Comparison of ENCODE assay signal across 8 cellular contexts in the genomic region with DNA sequence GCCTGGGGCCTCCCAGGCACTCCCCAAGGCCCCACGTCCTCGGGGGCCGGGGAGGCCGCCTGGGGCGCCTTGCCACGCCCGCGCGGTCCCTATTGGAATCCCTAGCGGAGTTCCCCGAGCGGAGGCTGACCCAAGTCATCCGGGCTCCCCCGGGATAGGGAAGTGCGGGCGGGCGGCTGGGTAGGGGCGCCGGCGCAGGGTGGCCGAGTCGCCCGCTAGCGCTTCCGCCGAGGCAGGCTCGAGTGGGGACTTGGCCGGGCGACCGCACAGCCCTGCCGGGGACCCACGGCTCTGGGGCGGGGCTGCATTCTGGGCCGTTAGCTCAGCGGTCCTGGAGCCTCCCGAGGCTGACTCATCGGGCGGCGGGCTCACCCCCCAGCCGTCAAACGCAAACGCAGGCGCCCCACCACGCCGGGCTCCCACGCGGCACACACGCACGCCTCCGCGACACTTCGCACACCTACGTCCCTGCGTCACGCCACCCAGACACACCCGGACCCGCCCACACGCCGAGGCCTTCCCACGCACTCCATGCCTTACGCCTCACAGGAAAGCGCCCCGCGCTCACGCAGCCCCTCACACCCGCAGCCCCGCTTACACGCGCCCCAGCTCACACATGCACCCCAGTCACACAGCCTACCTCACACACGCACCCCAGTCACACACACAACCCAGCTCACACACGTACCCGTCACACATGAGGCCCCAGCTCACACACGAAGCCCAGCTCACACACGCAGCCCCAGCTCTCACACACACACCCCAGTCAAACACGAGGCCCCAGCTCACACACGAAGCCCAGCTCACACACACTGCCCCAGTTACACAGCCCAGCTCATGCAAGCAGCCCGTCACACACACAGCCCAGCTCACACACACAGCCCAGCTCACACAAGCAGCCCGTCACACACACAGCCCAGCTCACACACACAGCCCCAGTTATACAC. TPM values are rescaled to one million over a fixed set of nuclear protein-coding genes. Genes with fewer than 3 reads are reported as not detected.
DNase-seq lines count a peak whose midpoint lies in the region; ATAC-seq, FAIRE-seq and TF ChIP-seq lines count a peak whose summit lies in the region.

No MANE protein-coding gene starts in this region.

- ATAC-seq in omental fat pad (ENCODE audit: low FRiP score) (peak; percentile 73), HG02970 (IDR thresholded peaks at IDR 0.05; ENCODE audit: low FRiP score, unreplicated experiment) (no peak), HG02973 (IDR thresholded peaks at IDR 0.05; ENCODE audit: unreplicated experiment) (no peak)

- no peak for TF ChIP-seq CTCF in omental fat pad (IDR thresholded peaks at IDR 0.05)

- TF ChIP-seq POLR2A in GM12892 (IDR thresholded peaks at IDR 0.05; ENCODE audit: low read depth, low read length) = no peak

- no peaks in the 10 kb centered on the region for H3K36me3 ChIP-seq in SJCRH30

- H3K9me3 Mint-ChIP-seq in activated naive CD4-positive, alpha-beta T cell treated with anti-CD3 and anti-CD28 coated beads for 36 hours = no peaks in the 10 kb centered on the region

- H3K27me3 ChIP-seq in SJCRH30 = no peaks in the 10 kb centered on the region

- H3K4me1 Mint-ChIP-seq in activated naive CD4-positive, alpha-beta T cell treated with anti-CD3 and anti-CD28 coated beads for 36 hours (ENCODE audit: low read depth) = peaks cover 20% of the 10 kb centered on the region

- H3K27ac Mint-ChIP-seq in activated naive CD4-positive, alpha-beta T cell treated with anti-CD3 and anti-CD28 coated beads for 36 hours = no peak overlapping the region

- no peaks in the 10 kb centered on the region for H3K4me1 ChIP-seq in SJCRH30

- no peak for DNase-seq in GM12892 (ENCODE audit: insufficient read length)
- DNase-seq in SJCRH30 = peak; percentile 57 to 58
- DNase-seq in activated naive CD4-positive, alpha-beta T cell treated with anti-CD3 and anti-CD28 coated beads for 36 hours = peak; percentile 71
- DNase-seq in glomerular visceral epithelial cell (ENCODE audit: extremely low spot score) = peak; percentile 75
- DNase-seq in omental fat pad (ENCODE audit: low spot score) = no peak

- CTCF ChIA-PET in activated naive CD4-positive, alpha-beta T cell treated with anti-CD3 and anti-CD28 coated beads for 36 hours (lab: Charles Lee) = interaction anchor here (0.6 to 7.3 kb wide), 13 partner anchors 9 to 718 kb away, joined by 3 to 106 read pairs (median 3); no protein-coding TSS in a partner anchor

- H3K27ac ChIP-seq in SJCRH30 (peak overlapping the region; percentile 56), temporal lobe (ENCODE audit: low read depth, low read length) (peak overlapping the region; percentile 97)

- peak overlapping the region; percentile 81 for H3K4me3 Mint-ChIP-seq in activated naive CD4-positive, alpha-beta T cell treated with anti-CD3 and anti-CD28 coated beads for 36 hours

- intact Hi-C loops in activated naive CD4-positive, alpha-beta T cell treated with anti-CD3 and anti-CD28 coated beads for 36 hours (cut with micrococcal nuclease) = loop anchor here (1.0 to 5.0 kb wide), 2 partner anchors 35 to 461 kb away; no protein-coding TSS in a partner anchor

- peak; percentile 87 for FAIRE-seq in GM12892 (lab: Jason Lieb, UNC)

- no peaks in the 10 kb centered on the region for H3K9me3 ChIP-seq in SJCRH30 (replicated peaks)

- H3K27me3 Mint-ChIP-seq in activated naive CD4-positive, alpha-beta T cell treated with anti-CD3 and anti-CD28 coated beads for 36 hours (ENCODE audit: low read depth) = peaks cover 17% of the 10 kb centered on the region

- no peaks in the 10 kb centered on the region for H3K36me3 Mint-ChIP-seq in activated naive CD4-positive, alpha-beta T cell treated with anti-CD3 and anti-CD28 coated beads for 36 hours (ENCODE audit: low read depth)

- H3K4me3 ChIP-seq in SJCRH30 = peak overlapping the region; percentile 67

RNA-seq across cellular contexts. Expression of a gene that starts 1.1 kb away (rescaled TPM):
- polyA plus RNA-seq in GM12892 (2012; ENCODE audit: missing spikeins) = not detected
- total RNA-seq in SJCRH30 (2014; rRNA removed; shearing (Covaris generic)) = 19.1 and 21.6 TPM in 2 replicates
- 1 to 10 TPM; 2.0 TPM for total RNA-seq in activated naive CD4-positive, alpha-beta T cell treated with anti-CD3 and anti-CD28 coated beads for 36 hours
- 100 to 1,000 TPM; 163 to 363 (median 245) TPM for total RNA-seq in omental fat pad
- 57.0 TPM for total RNA-seq in temporal lobe

RNA-seq across cellular contexts. Expression of a gene that starts 36.3 kb away (rescaled TPM):
- polyA plus RNA-seq in GM12892 (2012; ENCODE audit: missing spikeins) = 74.9 TPM
- total RNA-seq in SJCRH30 (2014; rRNA removed; shearing (Covaris generic)) = 135 and 143 TPM in 2 replicates
- total RNA-seq in activated naive CD4-positive, alpha-beta T cell treated with anti-CD3 and anti-CD28 coated beads for 36 hours = 100 to 1,000 TPM; 159 to 174 TPM
- total RNA-seq in omental fat pad = 100 to 1,000 TPM in 3 of 4 donors, 10 to 100 TPM in 1; 89.7 to 135 (median 117) TPM
- 67.9 TPM for total RNA-seq in temporal lobe

RNA-seq across cellular contexts. Expression of a gene that starts 42.8 kb away (rescaled TPM):
- 17.1 TPM for polyA plus RNA-seq in GM12892 (2012; ENCODE audit: missing spikeins)
- total RNA-seq in SJCRH30 (2014; rRNA removed; shearing (Covaris generic)) = 16.0 and 17.2 TPM in 2 replicates
- total RNA-seq in activated naive CD4-positive, alpha-beta T cell treated with anti-CD3 and anti-CD28 coated beads for 36 hours = 10 to 100 TPM; 18.1 to 20.0 TPM
- 10 to 100 TPM; 18.1 to 31.4 (median 21.7) TPM for total RNA-seq in omental fat pad
- 31.7 TPM for total RNA-seq in temporal lobe

Comparison
In these comparisons a context has a peak if more than half of its experiments do, and no peak if none do; other contexts are left out.
1. DNase-seq: peak in SJCRH30 (2 of 2), activated naive CD4-positive, alpha-beta T cell treated with anti-CD3 and anti-CD28 coated beads for 36 hours (single experiment) and glomerular visceral epithelial cell (single experiment); none in GM12892 (single experiment) and omental fat pad (single experiment).